In genomic region chr1:156959414-156959813, GRCh38 we compare ENCODE assay signal across 1 cellular context.
TF ChIP-seq lines count a peak whose summit lies in the region.

No MANE protein-coding gene starts in this region.

TF ChIP-seq in K562, 482 proteins besides CTCF, POLR2A, EP300 and RAD21 (continued from another document):
- TF ChIP-seq E2F8 (IDR thresholded peaks at IDR 0.05; ENCODE audit: low read depth, partially characterized antibody) (no peak), KLF10 (CRISPR knock-in tag; IDR thresholded peaks at IDR 0.05) (no peak)
